In the genomic region with DNA sequence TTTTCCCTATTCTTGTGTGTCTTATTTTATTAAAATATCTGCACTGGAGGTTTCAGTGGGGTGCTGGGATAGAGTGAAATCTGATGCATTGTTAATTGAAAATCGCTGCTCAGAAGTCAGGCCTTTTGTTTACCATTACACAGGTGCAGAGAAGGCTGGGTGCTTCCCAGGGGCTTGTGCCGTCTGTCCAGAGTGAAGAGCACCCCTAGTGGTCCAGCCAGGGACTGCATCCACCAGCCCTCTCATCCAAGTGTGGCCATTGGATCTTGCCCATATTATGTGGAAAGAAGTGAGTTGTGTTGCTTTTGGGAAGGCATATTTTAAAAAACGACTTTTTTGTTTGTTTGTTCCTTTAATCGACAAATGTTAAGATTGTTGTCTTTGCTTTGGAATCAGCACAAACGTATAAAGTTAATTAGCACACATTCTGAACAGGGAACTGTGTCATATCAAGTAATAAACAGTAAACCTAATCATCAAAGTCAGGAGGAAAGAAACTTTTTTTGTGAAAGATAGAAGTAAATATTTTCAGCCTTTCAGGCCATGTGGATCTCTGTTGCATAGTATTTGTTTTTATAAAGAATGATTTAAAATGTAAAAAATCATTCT, we compare ENCODE assay signal across 8 cellular contexts.
DNase-seq lines count a peak whose midpoint lies in the region; ATAC-seq and TF ChIP-seq lines count a peak whose summit lies in the region.

No MANE protein-coding gene starts in this region.

- ATAC-seq in GM21381 (IDR thresholded peaks at IDR 0.05; ENCODE audit: unreplicated experiment) (peak; percentile 78), HG03565 (IDR thresholded peaks at IDR 0.05; ENCODE audit: unreplicated experiment) (peak; percentile 87)

- no peak overlapping the region for H3K4me3 ChIP-seq in epithelial cell of proximal tubule (ENCODE audit: low read depth, low read length)

- TF ChIP-seq CTCF in epithelial cell of proximal tubule (conservative IDR thresholded peaks at IDR 0.05; ENCODE audit: low read depth, low read length), result peak; percentile 78

- peak; percentile 61 for DNase-seq in NCI-H82 (lab: John Stamatoyannopoulos, UW)
- DNase-seq in NCI-H82 treated with DMSO at 0.1 percent for 48 hours (lab: John Stamatoyannopoulos, UW; ENCODE audit: unreplicated experiment), result no peak
- DNase-seq in SHP77 treated with DMSO at 0.1 percent for 48 hours (lab: John Stamatoyannopoulos, UW), result peak; percentile 33
- no peak for DNase-seq in epithelial cell of proximal tubule (ENCODE audit: low read depth)
- DNase-seq in pons (ENCODE audit: low spot score), result peak; percentile 6
- DNase-seq in NCI-H2227 (lab: John Stamatoyannopoulos, UW; ENCODE audit: unreplicated experiment), result no peak

Comparison
In these comparisons a context has a peak if more than half of its experiments do, and no peak if none do; other contexts are left out.
1. DNase-seq: peak in NCI-H82 (single experiment), SHP77 treated with DMSO at 0.1 percent for 48 hours (single experiment) and pons (single experiment); none in NCI-H82 treated with DMSO at 0.1 percent for 48 hours (single experiment), epithelial cell of proximal tubule (single experiment) and NCI-H2227 (single experiment).